10 cellular contexts compared by ENCODE assay signal in genomic region chr2:186349508-186349907, GRCh38.
A peak's percentile ranks its signal among the peaks of the same experiment; 100 is the strongest.
DNase-seq lines count a peak whose midpoint lies in the region; ATAC-seq and TF ChIP-seq lines count a peak whose summit lies in the region.
"Had no signal": no experiment of that assay in that cellular context is flagged by ENCODE, and none has a peak within 500 bp of the region (broad histone marks: within the 10 kb centered on the region; RNA-seq: fewer than 3 reads in every experiment).

No MANE protein-coding gene starts in this region.

- no peak overlapping the region for H3K27ac Mint-ChIP-seq in T-helper 17 cell

- no peak overlapping the region for H3K4me3 ChIP-seq in fibroblast of villous mesenchyme (ENCODE audit: low read depth, low read length)
- H3K4me3 ChIP-seq: Peyer's patch had no signal

- no peaks in the 10 kb centered on the region for H3K9me3 ChIP-seq in T-helper 17 cell (ENCODE audit: control insufficient read depth, low read length, poor library complexity, severe bottlenecking)
- H3K9me3 ChIP-seq: Peyer's patch had no signal

- no peaks in the 10 kb centered on the region for H3K4me1 Mint-ChIP-seq in T-helper 17 cell

- H3K4me3 Mint-ChIP-seq in T-helper 17 cell = no peak overlapping the region

- ATAC-seq in HG02588 (IDR thresholded peaks at IDR 0.05; ENCODE audit: unreplicated experiment) = peak; percentile 68
- ATAC-seq in T-helper 17 cell = no peak
- no peak for ATAC-seq in HG03442 (IDR thresholded peaks at IDR 0.05; ENCODE audit: unreplicated experiment)
- ATAC-seq: sciatic nerve had no signal

- DNase-seq in EL = peak; percentile 76
- peak; percentile 9 for DNase-seq in NAMALWA (ENCODE audit: low spot score)
- DNase-seq in fibroblast of villous mesenchyme (ENCODE audit: low read depth) = peak; percentile 65
- no peak for DNase-seq in T-helper 17 cell
- DNase-seq in stimulated activated CD8-positive, alpha-beta memory T cell treated with anti-CD3 and anti-CD28 coated beads, Interleukin-4, amount 100 ng/mL, for 48 hours = no peak
- no peak for DNase-seq in cortex of kidney (lab: John Stamatoyannopoulos, UW)
- DNase-seq: Peyer's patch had no signal

- no peak for TF ChIP-seq CTCF in fibroblast of villous mesenchyme (IDR thresholded peaks at IDR 0.05; ENCODE audit: insufficient read depth, low read depth, low read length)

- H3K27me3 Mint-ChIP-seq in T-helper 17 cell = no peaks in the 10 kb centered on the region

- no peaks in the 10 kb centered on the region for H3K36me3 Mint-ChIP-seq in T-helper 17 cell (ENCODE audit: low read depth)

Comparison
In these comparisons a context has a peak if more than half of its experiments do, and no peak if none do; other contexts are left out.
1. DNase-seq: peak in EL (single experiment), NAMALWA (single experiment) and fibroblast of villous mesenchyme (single experiment); none in T-helper 17 cell (0 of 3), stimulated activated CD8-positive, alpha-beta memory T cell treated with anti-CD3 and anti-CD28 coated beads, Interleukin-4, amount 100 ng/mL, for 48 hours (single experiment) and cortex of kidney (single experiment).